ENCODE assay signal across 8 cellular contexts in the genomic region with DNA sequence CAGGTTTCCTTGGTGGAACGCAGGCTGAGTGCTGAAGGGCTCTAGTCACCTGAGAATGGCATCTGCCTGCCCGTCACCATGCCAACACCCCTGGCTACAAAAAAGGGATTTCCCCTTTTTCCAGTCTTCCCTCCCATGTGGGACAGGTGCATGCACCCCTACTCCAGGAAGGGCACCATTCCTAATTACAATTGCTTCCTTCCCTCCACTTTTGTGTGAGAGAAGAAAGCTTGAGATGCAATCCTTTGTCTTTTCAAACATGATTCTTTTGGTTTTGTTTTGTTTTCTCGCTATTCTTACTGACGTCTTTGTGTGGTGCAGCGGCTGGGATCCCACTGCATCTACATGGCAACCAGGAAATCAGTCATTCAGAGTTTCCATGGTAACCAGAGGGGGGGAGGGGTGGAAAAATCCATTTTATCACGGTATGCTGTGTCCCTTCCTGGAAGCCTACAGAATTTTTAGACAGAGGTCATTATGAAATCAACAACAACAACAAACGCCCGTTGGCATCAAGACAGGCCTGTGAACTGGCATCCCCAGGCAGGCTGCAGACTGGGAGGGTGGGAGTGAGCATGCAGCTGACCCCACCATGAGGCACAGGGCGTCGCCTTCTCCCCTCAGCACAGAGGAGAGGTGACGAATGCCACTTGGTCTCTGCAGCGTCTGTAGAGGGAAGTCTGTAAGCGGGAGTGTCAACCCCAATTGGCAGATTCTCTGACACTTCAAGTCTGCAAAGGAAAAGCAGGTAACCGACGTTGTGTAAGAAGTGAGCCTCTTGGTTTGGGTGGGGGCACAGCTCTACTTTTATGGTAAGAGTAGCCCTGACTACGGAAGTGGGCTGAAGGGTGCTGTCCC. TPM values are rescaled to one million over a fixed set of nuclear protein-coding genes. Genes with fewer than 3 reads are reported as not detected.
A peak's percentile ranks its signal among the peaks of the same experiment; 100 is the strongest.
DNase-seq lines count a peak whose midpoint lies in the region; ATAC-seq and TF ChIP-seq lines count a peak whose summit lies in the region.

No MANE protein-coding gene starts in this region.

- H3K4me3 Mint-ChIP-seq in activated CD4-positive, alpha-beta T cell treated with anti-CD3 and anti-CD28 coated beads, Interleukin-2, amount 10 ng/mL, durations not matched to agents 7 days and 5 days = peak overlapping the region; percentile 80
- H3K4me3 Mint-ChIP-seq in dendritic cell treated with granulocyte-macrophage colony-stimulating factor and Interleukin-4, amounts not matched to agents 40 ng/mL and 50 ng/mL, for 4 days = peak overlapping the region; percentile 75
- H3K4me3 Mint-ChIP-seq in memory B cell = peak overlapping the region; percentile 78

- intact Hi-C loops in dendritic cell treated with granulocyte-macrophage colony-stimulating factor and Interleukin-4, amounts not matched to agents 40 ng/mL and 50 ng/mL, for 4 days (cut with micrococcal nuclease) = loop anchor here (5.0 kb wide), 1 partner anchor 55 kb away; no protein-coding TSS in a partner anchor

- peaks cover 22% of the 10 kb centered on the region for H3K9me3 Mint-ChIP-seq in activated CD4-positive, alpha-beta T cell treated with anti-CD3 and anti-CD28 coated beads, Interleukin-2, amount 10 ng/mL, durations not matched to agents 7 days and 5 days
- peaks cover 23% of the 10 kb centered on the region for H3K9me3 Mint-ChIP-seq in dendritic cell treated with granulocyte-macrophage colony-stimulating factor and Interleukin-4, amounts not matched to agents 40 ng/mL and 50 ng/mL, for 4 days
- no peaks in the 10 kb centered on the region for H3K9me3 Mint-ChIP-seq in memory B cell

- DNase-seq in NCI-H146 treated with DMSO at 0.1 percent for 48 hours (lab: John Stamatoyannopoulos, UW; ENCODE audit: unreplicated experiment) = peak; percentile 85
- DNase-seq in activated CD4-positive, alpha-beta T cell treated with anti-CD3 and anti-CD28 coated beads, Interleukin-2, amount 10 ng/mL, durations not matched to agents 7 days and 5 days = peak; percentile 96
- DNase-seq in memory B cell (ENCODE audit: low spot score in 2 of 2) = peak; percentile 76 to 90
- DNase-seq in stimulated activated CD8-positive, alpha-beta memory T cell treated with anti-CD3 and anti-CD28 coated beads, Interleukin-12 subunit alpha, Interleukin-12 subunit beta, amount 100 ng/mL, for 4 hours (ENCODE audit: low read depth) = peak; percentile 66
- DNase-seq in amniotic stem cell (lab: John Stamatoyannopoulos, UW) = no peak

- H3K27ac Mint-ChIP-seq in activated CD4-positive, alpha-beta T cell treated with anti-CD3 and anti-CD28 coated beads, Interleukin-2, amount 10 ng/mL, durations not matched to agents 7 days and 5 days = peak overlapping the region; percentile 95
- H3K27ac Mint-ChIP-seq in dendritic cell treated with granulocyte-macrophage colony-stimulating factor and Interleukin-4, amounts not matched to agents 40 ng/mL and 50 ng/mL, for 4 days = peak overlapping the region; percentile 93
- H3K27ac Mint-ChIP-seq in memory B cell = peak overlapping the region; percentile 100

- no peaks in the 10 kb centered on the region for H3K27me3 Mint-ChIP-seq in activated CD4-positive, alpha-beta T cell treated with anti-CD3 and anti-CD28 coated beads, Interleukin-2, amount 10 ng/mL, durations not matched to agents 7 days and 5 days
- H3K27me3 Mint-ChIP-seq in dendritic cell treated with granulocyte-macrophage colony-stimulating factor and Interleukin-4, amounts not matched to agents 40 ng/mL and 50 ng/mL, for 4 days = no peaks in the 10 kb centered on the region
- H3K27me3 Mint-ChIP-seq in memory B cell = no peaks in the 10 kb centered on the region

- peaks cover 33% of the 10 kb centered on the region for H3K36me3 Mint-ChIP-seq in activated CD4-positive, alpha-beta T cell treated with anti-CD3 and anti-CD28 coated beads, Interleukin-2, amount 10 ng/mL, durations not matched to agents 7 days and 5 days (ENCODE audit: low read depth)
- H3K36me3 Mint-ChIP-seq in dendritic cell treated with granulocyte-macrophage colony-stimulating factor and Interleukin-4, amounts not matched to agents 40 ng/mL and 50 ng/mL, for 4 days (ENCODE audit: low read depth) = no peaks in the 10 kb centered on the region
- no peaks in the 10 kb centered on the region for H3K36me3 Mint-ChIP-seq in memory B cell

- CTCF ChIA-PET in activated CD4-positive, alpha-beta T cell treated with anti-CD3 and anti-CD28 coated beads, Interleukin-2, amount 10 ng/mL, durations not matched to agents 7 days and 5 days (lab: Charles Lee) = interaction anchor here (0.7 to 1.7 kb wide), 7 partner anchors 9 to 132 kb away, joined by 3 to 10 read pairs (median 4); a partner anchor contains a TSS

- peaks cover 67% of the 10 kb centered on the region for H3K4me1 Mint-ChIP-seq in activated CD4-positive, alpha-beta T cell treated with anti-CD3 and anti-CD28 coated beads, Interleukin-2, amount 10 ng/mL, durations not matched to agents 7 days and 5 days
- peaks cover 62% of the 10 kb centered on the region for H3K4me1 Mint-ChIP-seq in dendritic cell treated with granulocyte-macrophage colony-stimulating factor and Interleukin-4, amounts not matched to agents 40 ng/mL and 50 ng/mL, for 4 days (ENCODE audit: low read depth)
- peaks cover 45% of the 10 kb centered on the region for H3K4me1 Mint-ChIP-seq in memory B cell

- TF ChIP-seq POLR2A in GM15510 (IDR thresholded peaks at IDR 0.05; ENCODE audit: borderline replicate concordance, extremely low read depth, insufficient read length) = peak; percentile 37

- ATAC-seq in HG02759 (IDR thresholded peaks at IDR 0.05; ENCODE audit: unreplicated experiment) (peak; percentile 78), memory B cell (ENCODE audit: low read depth) (peak; percentile 72)

- POLR2A ChIA-PET in activated CD4-positive, alpha-beta T cell treated with anti-CD3 and anti-CD28 coated beads, Interleukin-2, amount 10 ng/mL, durations not matched to agents 7 days and 5 days (lab: Charles Lee) = interaction anchor here (0.6 to 2.7 kb wide), 3 partner anchors 13 to 885 kb away, joined by 4 to 16 read pairs (median 12); a partner anchor contains a TSS

RNA-seq across cellular contexts. Expression of a gene that starts 13.6 kb away (rescaled TPM):
- total RNA-seq in activated CD4-positive, alpha-beta T cell treated with anti-CD3 and anti-CD28 coated beads, Interleukin-2, amount 10 ng/mL, durations not matched to agents 7 days and 5 days = 100 to 1,000 TPM; 248 to 260 TPM
